ENCODE assay signal across 11 cellular contexts in the genomic region with DNA sequence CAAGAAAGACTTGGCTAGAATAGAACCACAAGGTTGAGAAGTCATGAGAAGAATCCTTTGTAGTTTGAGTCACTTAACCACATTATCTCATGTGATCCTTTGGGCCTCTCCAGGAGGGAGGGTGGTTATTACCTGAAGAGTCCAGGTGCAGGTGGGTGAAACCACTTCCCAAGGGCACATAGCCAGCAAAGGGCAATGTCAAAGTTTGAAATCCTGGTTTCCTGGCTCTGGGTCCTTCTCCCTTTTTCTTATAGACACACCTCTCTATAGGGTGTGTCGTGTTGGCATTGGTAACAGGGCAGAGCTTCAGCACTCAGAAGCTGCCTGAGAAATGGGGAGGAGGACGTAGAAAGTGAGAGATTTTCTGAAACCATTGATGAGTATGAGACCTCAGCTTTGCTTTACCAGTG.
DNase-seq lines count a peak whose midpoint lies in the region; ATAC-seq and TF ChIP-seq lines count a peak whose summit lies in the region.
"Had no signal": no experiment of that assay in that cellular context is flagged by ENCODE, and none has a peak within 500 bp of the region (broad histone marks: within the 10 kb centered on the region; RNA-seq: fewer than 3 reads in every experiment).

No MANE protein-coding gene starts in this region.

- ATAC-seq in GM18861 (IDR thresholded peaks at IDR 0.05; ENCODE audit: unreplicated experiment) (peak; percentile 58), HG02571 (IDR thresholded peaks at IDR 0.05; ENCODE audit: unreplicated experiment) (peak; percentile 84)
- ATAC-seq: Right ventricle myocardium inferior had no signal

- no peak overlapping the region for H3K27ac Mint-ChIP-seq in activated T-helper 2 cell treated with anti-CD3 and anti-CD28 coated beads, Interferon-gamma antibody, Interleukin-2, Interleukin-4, amounts not matched to agents 10 μg/mL and 5 μg/mL and 100 μg/mL, durations not matched to agents 14 hours and 24 hours and 36 hours

- peak; percentile 27 for DNase-seq in Jurkat, Clone E6-1 (ENCODE audit: low read depth, low spot score)
- peak; percentile 82 for DNase-seq in kidney tubule cell (ENCODE audit: low spot score)
- no peak for DNase-seq in cerebellum (ENCODE audit: low spot score)
- no peak for DNase-seq in activated T-helper 2 cell treated with anti-CD3 and anti-CD28 coated beads, Interferon-gamma antibody, Interleukin-2, Interleukin-4, amounts not matched to agents 10 μg/mL and 5 μg/mL and 100 μg/mL, durations not matched to agents 14 hours and 24 hours and 36 hours (ENCODE audit: low spot score)
- no peak for DNase-seq in tibial nerve (ENCODE audit: low spot score in 2 of 2)
- no peak for DNase-seq in amniotic stem cell (lab: John Stamatoyannopoulos, UW)

- no peak overlapping the region for H3K27ac ChIP-seq in tibial nerve

- H3K4me1 ChIP-seq in tibial nerve, result peaks cover 0 to 25% (median 7%) of the 10 kb centered on the region in 4 donors

- 88 to 90% methylated on average over 2 of the region's 2 CpGs for WGBS in tibial nerve, 2 donors

- H3K27me3 ChIP-seq in tibial nerve, result no peaks in the 10 kb centered on the region

- TF ChIP-seq CTCF in tibial nerve (IDR thresholded peaks at IDR 0.05), result no peak

- H3K36me3 ChIP-seq in tibial nerve, result no peaks in the 10 kb centered on the region

- TF ChIP-seq POLR2A in tibial nerve (IDR thresholded peaks at IDR 0.05), result no peak

- TF ChIP-seq EP300 in tibial nerve (IDR thresholded peaks at IDR 0.05), result no peak

- H3K27me3 Mint-ChIP-seq in activated T-helper 2 cell treated with anti-CD3 and anti-CD28 coated beads, Interferon-gamma antibody, Interleukin-2, Interleukin-4, amounts not matched to agents 10 μg/mL and 5 μg/mL and 100 μg/mL, durations not matched to agents 14 hours and 24 hours and 36 hours (ENCODE audit: low read depth), result no peaks in the 10 kb centered on the region
- H3K27me3 Mint-ChIP-seq: brain had no signal

- no peaks in the 10 kb centered on the region for H3K9me3 Mint-ChIP-seq in activated T-helper 2 cell treated with anti-CD3 and anti-CD28 coated beads, Interferon-gamma antibody, Interleukin-2, Interleukin-4, amounts not matched to agents 10 μg/mL and 5 μg/mL and 100 μg/mL, durations not matched to agents 14 hours and 24 hours and 36 hours
- H3K9me3 Mint-ChIP-seq: brain had no signal

- no peak overlapping the region for H3K4me3 Mint-ChIP-seq in activated T-helper 2 cell treated with anti-CD3 and anti-CD28 coated beads, Interferon-gamma antibody, Interleukin-2, Interleukin-4, amounts not matched to agents 10 μg/mL and 5 μg/mL and 100 μg/mL, durations not matched to agents 14 hours and 24 hours and 36 hours (ENCODE audit: low read depth)
- H3K4me3 Mint-ChIP-seq: brain had no signal

- no peaks in the 10 kb centered on the region for H3K9me3 ChIP-seq in tibial nerve

- H3K36me3 Mint-ChIP-seq in activated T-helper 2 cell treated with anti-CD3 and anti-CD28 coated beads, Interferon-gamma antibody, Interleukin-2, Interleukin-4, amounts not matched to agents 10 μg/mL and 5 μg/mL and 100 μg/mL, durations not matched to agents 14 hours and 24 hours and 36 hours (ENCODE audit: low read depth), result no peaks in the 10 kb centered on the region

- no peaks in the 10 kb centered on the region for H3K4me1 Mint-ChIP-seq in activated T-helper 2 cell treated with anti-CD3 and anti-CD28 coated beads, Interferon-gamma antibody, Interleukin-2, Interleukin-4, amounts not matched to agents 10 μg/mL and 5 μg/mL and 100 μg/mL, durations not matched to agents 14 hours and 24 hours and 36 hours (ENCODE audit: low read depth)

- H3K4me3 ChIP-seq in Jurkat, Clone E6-1 (ENCODE audit: low read length), result no peak overlapping the region
- H3K4me3 ChIP-seq in tibial nerve, result no peak overlapping the region
- H3K4me3 ChIP-seq: lung had no signal

- intact Hi-C loops in activated T-helper 2 cell treated with anti-CD3 and anti-CD28 coated beads, Interferon-gamma antibody, Interleukin-2, Interleukin-4, amounts not matched to agents 10 μg/mL and 5 μg/mL and 100 μg/mL, durations not matched to agents 14 hours and 24 hours and 36 hours (cut with micrococcal nuclease), result no loop called here

Comparison
In these comparisons a context has a peak if more than half of its experiments do, and no peak if none do; other contexts are left out.
1. DNase-seq: peak in Jurkat, Clone E6-1 (single experiment) and kidney tubule cell (single experiment); none in cerebellum (single experiment), activated T-helper 2 cell treated with anti-CD3 and anti-CD28 coated beads, Interferon-gamma antibody, Interleukin-2, Interleukin-4, amounts not matched to agents 10 μg/mL and 5 μg/mL and 100 μg/mL, durations not matched to agents 14 hours and 24 hours and 36 hours (single experiment), tibial nerve (0 of 2) and amniotic stem cell (single experiment).